ENCODE assay signal across 1 cellular context in the genomic region with DNA sequence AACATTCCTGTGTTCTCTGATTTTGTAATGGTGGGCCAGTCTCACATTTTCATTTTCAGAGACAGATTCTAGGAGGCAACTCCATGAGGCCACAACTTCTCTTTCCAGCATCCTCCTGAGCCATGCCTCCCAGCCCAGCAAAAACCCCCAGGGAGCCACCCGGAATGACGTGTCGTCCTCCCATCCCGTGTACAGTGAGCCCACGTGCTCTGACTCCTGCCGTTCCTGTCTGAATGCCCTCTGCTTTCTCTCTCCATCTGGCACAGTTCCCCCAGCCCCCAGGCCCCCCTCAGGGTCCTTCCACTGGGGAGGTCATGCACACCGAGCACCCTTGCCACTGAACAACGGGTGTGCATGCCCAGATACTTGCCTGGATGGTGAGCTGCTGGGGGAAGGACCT.
A peak's percentile ranks its signal among the peaks of the same experiment; 100 is the strongest.
TF ChIP-seq lines count a peak whose summit lies in the region.

No MANE protein-coding gene starts in this region.

TF ChIP-seq in HepG2, 621 proteins besides CTCF, POLR2A, EP300 and RAD21:
- no peak for TF ChIP-seq ZNF143 (CRISPR knock-in tag; IDR thresholded peaks at IDR 0.05)
- TF ChIP-seq, protein P1, sequence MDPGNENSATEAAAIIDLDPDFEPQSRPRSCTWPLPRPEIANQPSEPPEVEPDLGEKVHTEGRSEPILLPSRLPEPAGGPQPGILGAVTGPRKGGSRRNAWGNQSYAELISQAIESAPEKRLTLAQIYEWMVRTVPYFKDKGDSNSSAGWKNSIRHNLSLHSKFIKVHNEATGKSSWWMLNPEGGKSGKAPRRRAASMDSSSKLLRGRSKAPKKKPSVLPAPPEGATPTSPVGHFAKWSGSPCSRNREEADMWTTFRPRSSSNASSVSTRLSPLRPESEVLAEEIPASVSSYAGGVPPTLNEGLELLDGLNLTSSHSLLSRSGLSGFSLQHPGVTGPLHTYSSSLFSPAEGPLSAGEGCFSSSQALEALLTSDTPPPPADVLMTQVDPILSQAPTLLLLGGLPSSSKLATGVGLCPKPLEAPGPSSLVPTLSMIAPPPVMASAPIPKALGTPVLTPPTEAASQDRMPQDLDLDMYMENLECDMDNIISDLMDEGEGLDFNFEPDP (CRISPR knock-in tag; conservative IDR thresholded peaks at IDR 0.05) = 0 out of 2 replicates have a peak, but pooled peaks have one; percentile 69
